Comparison of ENCODE assay signal across 29 cellular contexts in genomic region chr6:63897459-63897858, GRCh38.
A peak's percentile ranks its signal among the peaks of the same experiment; 100 is the strongest.
DNase-seq lines count a peak whose midpoint lies in the region; ATAC-seq and TF ChIP-seq lines count a peak whose summit lies in the region.
"Had no signal": no experiment of that assay in that cellular context is flagged by ENCODE, and none has a peak within 500 bp of the region (broad histone marks: within the 10 kb centered on the region; RNA-seq: fewer than 3 reads in every experiment).

No MANE protein-coding gene starts in this region.

- no peaks in the 10 kb centered on the region for H3K4me1 Mint-ChIP-seq in stimulated activated memory B cell treated with anti-CD40 and anti-IgM and Interleukin-4, amounts not matched to agents 10 μg/mL and 1 μg/mL and 100 μg/mL, for 72 hours
- H3K4me1 Mint-ChIP-seq in activated T-cell treated with anti-CD3 and anti-CD28 coated beads, Interleukin-2, amount 50 U/mL, for 72 hours (ENCODE audit: low read depth) = no peaks in the 10 kb centered on the region
- H3K4me1 Mint-ChIP-seq: immature natural killer cell, T-helper 17 cell had no signal

- H2AFZ ChIP-seq in PC-3 (ENCODE audit: low read length) = no peak overlapping the region

- no peak overlapping the region for H3K4me2 ChIP-seq in PC-3 (ENCODE audit: low read length)
- H3K4me2 ChIP-seq: BLaER1 treated with 17β-estradiol and CSF1 and Interleukin-3, amounts not matched to agents 10 nM and 100 nM had no signal

- no peaks in the 10 kb centered on the region for H3K9me2 ChIP-seq in PC-3 (replicated peaks; ENCODE audit: low read length)

- H3K27me3 ChIP-seq in PC-3 (ENCODE audit: low read length) = no peaks in the 10 kb centered on the region
- H3K27me3 ChIP-seq: BLaER1 treated with 17β-estradiol and CSF1 and Interleukin-3, amounts not matched to agents 10 nM and 100 nM; esophagus muscularis mucosa; heart left ventricle; right lobe of liver; tibial artery had no signal

- H3K79me2 ChIP-seq in PC-3 (ENCODE audit: low read length) = no peaks in the 10 kb centered on the region

- H3K9ac ChIP-seq in PC-3 (ENCODE audit: low read length) = no peak overlapping the region
- H3K9ac ChIP-seq: BLaER1 treated with 17β-estradiol and CSF1 and Interleukin-3, amounts not matched to agents 10 nM and 100 nM had no signal

- H3F3A ChIP-seq in PC-3 (ENCODE audit: low read length, unreplicated experiment) = no peaks in the 10 kb centered on the region

- peak; percentile 26 for DNase-seq in NCI-H82 (lab: John Stamatoyannopoulos, UW)
- DNase-seq in NCI-H82 treated with DMSO at 0.1 percent for 48 hours (lab: John Stamatoyannopoulos, UW; ENCODE audit: unreplicated experiment) = no peak
- peak; percentile 9 for DNase-seq in PC-3
- DNase-seq in fibroblast of pulmonary artery (ENCODE audit: low read depth) = peak; percentile 50
- no peak for DNase-seq in NCI-H187 treated with DMSO at 0.1 percent for 48 hours (lab: John Stamatoyannopoulos, UW)
- no peak for DNase-seq in activated T-cell treated with anti-CD3 and anti-CD28 coated beads, Interleukin-2, amount 50 U/mL, for 72 hours
- DNase-seq: activated CD4-positive, alpha-beta T cell treated with anti-CD3 and anti-CD28 coated beads, Interleukin-2, amount 50 U/mL, for 48 hours; activated gamma-delta T cell treated with Interleukin-2 at 50 U/mL for 16 hours; amniotic stem cell; cerebellar nuclear complex; effector CD8-positive, alpha-beta T cell; GF-D8; immature natural killer cell; NCI-H1417 treated with DMSO at 0.1 percent for 48 hours; NCI-H526 treated with DMSO at 0.1 percent for 48 hours; occipital lobe; right lobe of liver; SHP77 treated with DMSO at 0.1 percent for 48 hours; stimulated activated naive CD4-positive, alpha-beta T cell treated with Interleukin-2 at 50 U/mL for 16 hours; T-helper 17 cell; tibial artery; WERI-Rb-1 had no signal

- H3K4me3 ChIP-seq in PC-3 (ENCODE audit: low read length) = no peak overlapping the region
- no peak overlapping the region for H3K4me3 ChIP-seq in fibroblast of pulmonary artery (replicated peaks; ENCODE audit: low read depth, low read length)
- H3K4me3 ChIP-seq: BLaER1 treated with 17β-estradiol and CSF1 and Interleukin-3, amounts not matched to agents 10 nM and 100 nM; esophagus muscularis mucosa; GM12878; heart left ventricle; right lobe of liver; tibial artery had no signal

- CTCF ChIA-PET in PC-3 (lab: Charles Lee) = no interaction called here

- POLR2A ChIA-PET in PC-3 (lab: Charles Lee; ENCODE audit: unreplicated experiment) = no interaction called here

- H3K9me3 ChIP-seq in PC-3 (ENCODE audit: low read length) = no peaks in the 10 kb centered on the region
- H3K9me3 ChIP-seq: BLaER1 treated with 17β-estradiol and CSF1 and Interleukin-3, amounts not matched to agents 10 nM and 100 nM; esophagus muscularis mucosa; right lobe of liver; tibial artery had no signal

- no peaks in the 10 kb centered on the region for H3K36me3 ChIP-seq in PC-3 (ENCODE audit: low read depth, low read length)
- H3K36me3 ChIP-seq: BLaER1 treated with 17β-estradiol and CSF1 and Interleukin-3, amounts not matched to agents 10 nM and 100 nM; esophagus muscularis mucosa; heart left ventricle; right lobe of liver; tibial artery; WERI-Rb-1 had no signal

- no peak overlapping the region for H3K27ac Mint-ChIP-seq in stimulated activated memory B cell treated with anti-CD40 and anti-IgM and Interleukin-4, amounts not matched to agents 10 μg/mL and 1 μg/mL and 100 μg/mL, for 72 hours
- H3K27ac Mint-ChIP-seq in activated T-cell treated with anti-CD3 and anti-CD28 coated beads, Interleukin-2, amount 50 U/mL, for 72 hours = no peak overlapping the region
- H3K27ac Mint-ChIP-seq: immature natural killer cell, T-helper 17 cell had no signal

- ATAC-seq in PC-3 (no peak), GM21390 (IDR thresholded peaks at IDR 0.05; ENCODE audit: unreplicated experiment) (no peak)
- peak; percentile 9 for ATAC-seq in stimulated activated memory B cell treated with anti-CD40 and anti-IgM and Interleukin-4, amounts not matched to agents 10 μg/mL and 1 μg/mL and 100 μg/mL, for 72 hours
- ATAC-seq in activated T-cell treated with anti-CD3 and anti-CD28 coated beads, Interleukin-2, amount 50 U/mL, for 72 hours (replicated peaks in 1 of 2) = no peak
- ATAC-seq: GM12878, right lobe of liver, T-helper 17 cell had no signal

- H3K27me3 Mint-ChIP-seq in stimulated activated memory B cell treated with anti-CD40 and anti-IgM and Interleukin-4, amounts not matched to agents 10 μg/mL and 1 μg/mL and 100 μg/mL, for 72 hours = no peaks in the 10 kb centered on the region
- H3K27me3 Mint-ChIP-seq in activated T-cell treated with anti-CD3 and anti-CD28 coated beads, Interleukin-2, amount 50 U/mL, for 72 hours (ENCODE audit: low read depth) = no peaks in the 10 kb centered on the region
- H3K27me3 Mint-ChIP-seq: T-helper 17 cell had no signal

- intact Hi-C loops in PC-3 (cut with micrococcal nuclease) = no loop called here

- no peaks in the 10 kb centered on the region for H3K36me3 Mint-ChIP-seq in stimulated activated memory B cell treated with anti-CD40 and anti-IgM and Interleukin-4, amounts not matched to agents 10 μg/mL and 1 μg/mL and 100 μg/mL, for 72 hours
- no peaks in the 10 kb centered on the region for H3K36me3 Mint-ChIP-seq in activated T-cell treated with anti-CD3 and anti-CD28 coated beads, Interleukin-2, amount 50 U/mL, for 72 hours (ENCODE audit: insufficient read depth in 2 of 2)
- H3K36me3 Mint-ChIP-seq: immature natural killer cell had no signal

- H3K4me1 ChIP-seq in PC-3 (ENCODE audit: insufficient read depth, low read length) = peaks cover 14% of the 10 kb centered on the region
- H3K4me1 ChIP-seq: esophagus muscularis mucosa, heart left ventricle, right lobe of liver, tibial artery had no signal

- TF ChIP-seq CTCF in PC-3 (conservative IDR thresholded peaks at IDR 0.05; ENCODE audit: low read depth, low read length) (no peak), fibroblast of pulmonary artery (IDR thresholded peaks at IDR 0.05; ENCODE audit: low read length, missing control alignments) (no peak)

- no peak overlapping the region for H3K4me3 Mint-ChIP-seq in stimulated activated memory B cell treated with anti-CD40 and anti-IgM and Interleukin-4, amounts not matched to agents 10 μg/mL and 1 μg/mL and 100 μg/mL, for 72 hours
- no peak overlapping the region for H3K4me3 Mint-ChIP-seq in activated T-cell treated with anti-CD3 and anti-CD28 coated beads, Interleukin-2, amount 50 U/mL, for 72 hours
- H3K4me3 Mint-ChIP-seq: immature natural killer cell, T-helper 17 cell had no signal

- peaks cover 6% of the 10 kb centered on the region for H3K9me3 Mint-ChIP-seq in stimulated activated memory B cell treated with anti-CD40 and anti-IgM and Interleukin-4, amounts not matched to agents 10 μg/mL and 1 μg/mL and 100 μg/mL, for 72 hours
- peaks cover 0 to 2% of the 10 kb centered on the region in 2 donors for H3K9me3 Mint-ChIP-seq in activated T-cell treated with anti-CD3 and anti-CD28 coated beads, Interleukin-2, amount 50 U/mL, for 72 hours

- BruUV-seq in PC-3 (replicated peaks; lab: Mats Ljungman, UMichigan) = no TSS peak

- no peak overlapping the region for H3K27ac ChIP-seq in PC-3 (ENCODE audit: low read length)
- H3K27ac ChIP-seq: 22Rv1; BLaER1 treated with 17β-estradiol and CSF1 and Interleukin-3, amounts not matched to agents 10 nM and 100 nM; esophagus muscularis mucosa; right lobe of liver; tibial artery; WERI-Rb-1 had no signal

- no peaks in the 10 kb centered on the region for H4K20me1 ChIP-seq in PC-3 (ENCODE audit: low read length)
- H4K20me1 ChIP-seq: BLaER1 treated with 17β-estradiol and CSF1 and Interleukin-3, amounts not matched to agents 10 nM and 100 nM had no signal

Comparison
In these comparisons a context has a peak if more than half of its experiments do, and no peak if none do; other contexts are left out.
1. DNase-seq: peak in NCI-H82 (single experiment), PC-3 (single experiment) and fibroblast of pulmonary artery (single experiment); none in NCI-H82 treated with DMSO at 0.1 percent for 48 hours (single experiment), NCI-H187 treated with DMSO at 0.1 percent for 48 hours (single experiment) and activated T-cell treated with anti-CD3 and anti-CD28 coated beads, Interleukin-2, amount 50 U/mL, for 72 hours (0 of 2).